1 cellular context compared by ENCODE assay signal in the genomic region with DNA sequence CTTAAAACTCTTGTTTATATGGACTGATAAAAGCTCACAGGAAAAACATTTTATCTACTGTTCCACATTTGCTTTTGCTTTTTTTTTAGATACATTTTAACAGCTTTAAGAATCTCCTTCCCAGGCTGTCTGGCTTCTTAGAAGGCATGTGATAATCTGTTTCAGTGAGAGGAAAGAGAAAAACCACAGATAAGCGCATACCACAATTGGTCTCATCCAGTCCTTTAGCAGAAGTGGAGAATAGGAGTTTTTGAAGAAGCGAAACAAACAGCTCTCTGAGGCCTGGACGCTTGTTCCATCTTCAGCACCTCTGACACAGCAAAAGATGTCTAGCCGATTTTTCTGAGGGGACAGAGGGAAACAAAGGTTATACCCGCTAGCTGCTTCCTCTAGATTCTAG.
TF ChIP-seq lines count a peak whose summit lies in the region.

No MANE protein-coding gene starts in this region.

TF ChIP-seq in GM23338, 12 proteins besides CTCF, POLR2A, EP300 and RAD21 (continued from another document):
- TF ChIP-seq, protein P1, sequence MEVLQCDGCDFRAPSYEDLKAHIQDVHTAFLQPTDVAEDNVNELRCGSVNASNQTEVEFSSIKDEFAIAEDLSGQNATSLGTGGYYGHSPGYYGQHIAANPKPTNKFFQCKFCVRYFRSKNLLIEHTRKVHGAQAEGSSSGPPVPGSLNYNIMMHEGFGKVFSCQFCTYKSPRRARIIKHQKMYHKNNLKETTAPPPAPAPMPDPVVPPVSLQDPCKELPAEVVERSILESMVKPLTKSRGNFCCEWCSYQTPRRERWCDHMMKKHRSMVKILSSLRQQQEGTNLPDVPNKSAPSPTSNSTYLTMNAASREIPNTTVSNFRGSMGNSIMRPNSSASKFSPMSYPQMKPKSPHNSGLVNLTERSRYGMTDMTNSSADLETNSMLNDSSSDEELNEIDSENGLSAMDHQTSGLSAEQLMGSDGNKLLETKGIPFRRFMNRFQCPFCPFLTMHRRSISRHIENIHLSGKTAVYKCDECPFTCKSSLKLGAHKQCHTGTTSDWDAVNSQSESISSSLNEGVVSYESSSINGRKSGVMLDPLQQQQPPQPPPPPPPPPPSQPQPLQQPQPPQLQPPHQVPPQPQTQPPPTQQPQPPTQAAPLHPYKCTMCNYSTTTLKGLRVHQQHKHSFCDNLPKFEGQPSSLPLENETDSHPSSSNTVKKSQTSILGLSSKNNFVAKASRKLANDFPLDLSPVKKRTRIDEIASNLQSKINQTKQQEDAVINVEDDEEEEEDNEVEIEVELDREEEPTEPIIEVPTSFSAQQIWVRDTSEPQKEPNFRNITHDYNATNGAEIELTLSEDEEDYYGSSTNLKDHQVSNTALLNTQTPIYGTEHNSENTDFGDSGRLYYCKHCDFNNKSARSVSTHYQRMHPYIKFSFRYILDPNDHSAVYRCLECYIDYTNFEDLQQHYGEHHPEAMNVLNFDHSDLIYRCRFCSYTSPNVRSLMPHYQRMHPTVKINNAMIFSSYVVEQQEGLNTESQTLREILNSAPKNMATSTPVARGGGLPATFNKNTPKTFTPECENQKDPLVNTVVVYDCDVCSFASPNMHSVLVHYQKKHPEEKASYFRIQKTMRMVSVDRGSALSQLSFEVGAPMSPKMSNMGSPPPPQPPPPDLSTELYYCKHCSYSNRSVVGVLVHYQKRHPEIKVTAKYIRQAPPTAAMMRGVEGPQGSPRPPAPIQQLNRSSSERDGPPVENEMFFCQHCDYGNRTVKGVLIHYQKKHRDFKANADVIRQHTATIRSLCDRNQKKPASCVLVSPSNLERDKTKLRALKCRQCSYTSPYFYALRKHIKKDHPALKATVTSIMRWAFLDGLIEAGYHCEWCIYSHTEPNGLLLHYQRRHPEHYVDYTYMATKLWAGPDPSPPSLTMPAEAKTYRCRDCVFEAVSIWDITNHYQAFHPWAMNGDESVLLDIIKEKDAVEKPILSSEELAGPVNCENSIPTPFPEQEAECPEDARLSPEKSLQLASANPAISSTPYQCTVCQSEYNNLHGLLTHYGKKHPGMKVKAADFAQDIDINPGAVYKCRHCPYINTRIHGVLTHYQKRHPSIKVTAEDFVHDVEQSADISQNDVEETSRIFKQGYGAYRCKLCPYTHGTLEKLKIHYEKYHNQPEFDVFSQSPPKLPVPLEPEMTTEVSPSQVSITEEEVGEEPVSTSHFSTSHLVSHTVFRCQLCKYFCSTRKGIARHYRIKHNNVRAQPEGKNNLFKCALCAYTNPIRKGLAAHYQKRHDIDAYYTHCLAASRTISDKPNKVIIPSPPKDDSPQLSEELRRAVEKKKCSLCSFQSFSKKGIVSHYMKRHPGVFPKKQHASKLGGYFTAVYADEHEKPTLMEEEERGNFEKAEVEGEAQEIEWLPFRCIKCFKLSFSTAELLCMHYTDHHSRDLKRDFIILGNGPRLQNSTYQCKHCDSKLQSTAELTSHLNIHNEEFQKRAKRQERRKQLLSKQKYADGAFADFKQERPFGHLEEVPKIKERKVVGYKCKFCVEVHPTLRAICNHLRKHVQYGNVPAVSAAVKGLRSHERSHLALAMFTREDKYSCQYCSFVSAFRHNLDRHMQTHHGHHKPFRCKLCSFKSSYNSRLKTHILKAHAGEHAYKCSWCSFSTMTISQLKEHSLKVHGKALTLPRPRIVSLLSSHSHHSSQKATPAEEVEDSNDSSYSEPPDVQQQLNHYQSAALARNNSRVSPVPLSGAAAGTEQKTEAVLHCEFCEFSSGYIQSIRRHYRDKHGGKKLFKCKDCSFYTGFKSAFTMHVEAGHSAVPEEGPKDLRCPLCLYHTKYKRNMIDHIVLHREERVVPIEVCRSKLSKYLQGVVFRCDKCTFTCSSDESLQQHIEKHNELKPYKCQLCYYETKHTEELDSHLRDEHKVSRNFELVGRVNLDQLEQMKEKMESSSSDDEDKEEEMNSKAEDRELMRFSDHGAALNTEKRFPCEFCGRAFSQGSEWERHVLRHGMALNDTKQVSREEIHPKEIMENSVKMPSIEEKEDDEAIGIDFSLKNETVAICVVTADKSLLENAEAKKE (CRISPR knock-in tag; IDR thresholded peaks at IDR 0.05), result no peak
- TF ChIP-seq ETS1 (IDR thresholded peaks at IDR 0.05), result no peak
